ENCODE assay signal across 16 cellular contexts in genomic region chr2:163664610-163665009, GRCh38.
DNase-seq lines count a peak whose midpoint lies in the region; ATAC-seq and TF ChIP-seq lines count a peak whose summit lies in the region.
"Had no signal": no experiment of that assay in that cellular context is flagged by ENCODE, and none has a peak within 500 bp of the region (broad histone marks: within the 10 kb centered on the region; RNA-seq: fewer than 3 reads in every experiment).

No MANE protein-coding gene starts in this region.

- H2BK12ac ChIP-seq in mesenchymal stem cell (ENCODE audit: low read length in 2 of 2): no peak overlapping the region

- H3K4me3 ChIP-seq in cardiac fibroblast (replicated peaks in 1 of 2; ENCODE audit: low read depth in 2 of 2, low read length in 2 of 2): no peak overlapping the region
- no peak overlapping the region for H3K4me3 ChIP-seq in mesenchymal stem cell (ENCODE audit: insufficient read depth in 1 of 2, low read depth in 1 of 2, low read length in 2 of 2)
- no peak overlapping the region for H3K4me3 ChIP-seq in CD8-positive, alpha-beta T cell (ENCODE audit: low read depth, low read length)
- H3K4me3 ChIP-seq: coronary artery, esophagus squamous epithelium had no signal

- no peak overlapping the region for H2AFZ ChIP-seq in mesenchymal stem cell (ENCODE audit: low read depth, low read length)

- no peaks in the 10 kb centered on the region for H3K27me3 ChIP-seq in mesenchymal stem cell (ENCODE audit: control insufficient read depth in 1 of 2, insufficient read depth in 1 of 2, low read length in 2 of 2)
- no peaks in the 10 kb centered on the region for H3K27me3 ChIP-seq in CD8-positive, alpha-beta T cell (ENCODE audit: insufficient read depth, low read length)
- H3K27me3 ChIP-seq: esophagus squamous epithelium had no signal

- H3K27ac Mint-ChIP-seq in CD8-positive, alpha-beta T cell: no peak overlapping the region
- H3K27ac Mint-ChIP-seq: activated naive CD8-positive, alpha-beta T cell treated with anti-CD3 and anti-CD28 coated beads for 36 hours; CD4-positive, alpha-beta memory T cell had no signal

- H2BK120ac ChIP-seq in mesenchymal stem cell (ENCODE audit: low read depth, low read length): no peak overlapping the region

- H3K23ac ChIP-seq in mesenchymal stem cell (ENCODE audit: low read length in 2 of 2): no peak overlapping the region

- H3K9ac ChIP-seq in mesenchymal stem cell (ENCODE audit: low read length): no peak overlapping the region

- DNase-seq in AG20443 (ENCODE audit: low spot score): peak; percentile 61
- DNase-seq in LHCN-M2 (ENCODE audit: low read depth): peak; percentile 90
- DNase-seq in cardiac fibroblast (ENCODE audit: low read depth in 2 of 2): peak; percentile 78 to 87
- peak; percentile 94 for DNase-seq in mesenchymal stem cell
- DNase-seq in substantia nigra (lab: John Stamatoyannopoulos, UW): no peak
- DNase-seq in CD8-positive, alpha-beta T cell: no peak
- no peak for DNase-seq in stimulated activated CD4-positive, alpha-beta T cell treated with anti-CD3 and anti-CD28 coated beads, Interleukin-4, amount 100 ng/mL, for 1 hour
- DNase-seq: activated naive CD8-positive, alpha-beta T cell treated with anti-CD3 and anti-CD28 coated beads for 36 hours; activated T-cell treated with anti-CD3 and anti-CD28 coated beads for 4 hours; CD4-positive, alpha-beta memory T cell; esophagus squamous epithelium; GDM1; stimulated activated naive CD8-positive, alpha-beta T cell treated with anti-CD3 and anti-CD28 coated beads, Interleukin-15, Interleukin-2, amounts not matched to agents 100 U/mL and 50 U/mL, for 24 hours; T-helper 1 cell had no signal

- CTCF ChIA-PET in CD8-positive, alpha-beta T cell (lab: Charles Lee): no interaction called here

- H2BK5ac ChIP-seq in mesenchymal stem cell (ENCODE audit: low read depth, low read length, poor library complexity, severe bottlenecking): no peak overlapping the region

- no peak overlapping the region for H3K4ac ChIP-seq in mesenchymal stem cell (ENCODE audit: low read depth in 1 of 2, low read length in 2 of 2)

- H3K4me3 Mint-ChIP-seq in CD8-positive, alpha-beta T cell: no peak overlapping the region
- H3K4me3 Mint-ChIP-seq: activated naive CD8-positive, alpha-beta T cell treated with anti-CD3 and anti-CD28 coated beads for 36 hours; CD4-positive, alpha-beta memory T cell had no signal

- H4K91ac ChIP-seq in mesenchymal stem cell (ENCODE audit: low read length): no peak overlapping the region

- POLR2A ChIA-PET in CD8-positive, alpha-beta T cell (lab: Charles Lee): no interaction called here

- intact Hi-C loops in CD8-positive, alpha-beta T cell (cut with DNase I, micrococcal nuclease): no loop called here

- H2BK15ac ChIP-seq in mesenchymal stem cell (ENCODE audit: low read depth, poor library complexity, severe bottlenecking): no peak overlapping the region

- WGBS in mesenchymal stem cell: 51% methylated on average over 3 of the region's 5 CpGs

- TF ChIP-seq CTCF in cardiac fibroblast (IDR thresholded peaks at IDR 0.05; ENCODE audit: low read depth, low read length): no peak
- no peak for TF ChIP-seq CTCF in CD8-positive, alpha-beta T cell (IDR thresholded peaks at IDR 0.05)

- no peak overlapping the region for H3K18ac ChIP-seq in mesenchymal stem cell (ENCODE audit: low read depth in 1 of 2, low read length in 2 of 2)

- H3K14ac ChIP-seq in mesenchymal stem cell (ENCODE audit: low read length in 2 of 2): no peak overlapping the region

- ATAC-seq in CD8-positive, alpha-beta T cell: no peak
- ATAC-seq in HG02840 (IDR thresholded peaks at IDR 0.05; ENCODE audit: low FRiP score, unreplicated experiment): no peak
- ATAC-seq: stimulated activated naive CD8-positive, alpha-beta T cell treated with anti-CD3 and anti-CD28 coated beads, Interleukin-15, Interleukin-2, amounts not matched to agents 100 U/mL and 50 U/mL, for 24 hours had no signal

- peaks cover 7% of the 10 kb centered on the region for H3K79me1 ChIP-seq in mesenchymal stem cell (replicated peaks; ENCODE audit: low read length, poor library complexity, severe bottlenecking)

- peaks cover 0 to 6% of the 10 kb centered on the region in 2 experiments for H3K36me3 ChIP-seq in mesenchymal stem cell (ENCODE audit: control insufficient read depth in 1 of 2, insufficient read depth in 2 of 2, low read depth in 1 of 2, low read length in 2 of 2)
- H3K36me3 ChIP-seq in CD8-positive, alpha-beta T cell (ENCODE audit: insufficient read depth, low read length): no peaks in the 10 kb centered on the region
- H3K36me3 ChIP-seq: esophagus squamous epithelium had no signal

- H3K27ac ChIP-seq in mesenchymal stem cell (ENCODE audit: low read length, poor library complexity, severe bottlenecking) (peak overlapping the region; percentile 87), substantia nigra (ENCODE audit: low read depth, low read length, poor library complexity, severe bottlenecking) (no peak overlapping the region)
- no peak overlapping the region for H3K27ac ChIP-seq in CD8-positive, alpha-beta T cell (ENCODE audit: low read depth, low read length)
- H3K27ac ChIP-seq: coronary artery, esophagus squamous epithelium had no signal

- H3K36me3 Mint-ChIP-seq in CD8-positive, alpha-beta T cell: no peaks in the 10 kb centered on the region
- H3K36me3 Mint-ChIP-seq: activated naive CD8-positive, alpha-beta T cell treated with anti-CD3 and anti-CD28 coated beads for 36 hours; CD4-positive, alpha-beta memory T cell had no signal

- H3K9me3 Mint-ChIP-seq in CD8-positive, alpha-beta T cell: peaks cover 14% of the 10 kb centered on the region

- H3K27me3 Mint-ChIP-seq in CD8-positive, alpha-beta T cell (ENCODE audit: low read depth): no peaks in the 10 kb centered on the region
- H3K27me3 Mint-ChIP-seq: activated naive CD8-positive, alpha-beta T cell treated with anti-CD3 and anti-CD28 coated beads for 36 hours; CD4-positive, alpha-beta memory T cell had no signal

- no peaks in the 10 kb centered on the region for H3K9me3 ChIP-seq in mesenchymal stem cell (ENCODE audit: control insufficient read depth, low read length)
- no peaks in the 10 kb centered on the region for H3K9me3 ChIP-seq in CD8-positive, alpha-beta T cell (ENCODE audit: low read length)
- H3K9me3 ChIP-seq: esophagus squamous epithelium had no signal

- H3K4me1 Mint-ChIP-seq in CD8-positive, alpha-beta T cell (ENCODE audit: low read depth): no peaks in the 10 kb centered on the region
- H3K4me1 Mint-ChIP-seq: activated naive CD8-positive, alpha-beta T cell treated with anti-CD3 and anti-CD28 coated beads for 36 hours; CD4-positive, alpha-beta memory T cell had no signal

- H4K8ac ChIP-seq in mesenchymal stem cell (ENCODE audit: low read length): no peak overlapping the region

- peaks cover 5% of the 10 kb centered on the region for H3K4me1 ChIP-seq in mesenchymal stem cell (ENCODE audit: control insufficient read depth, insufficient read depth, low read depth, low read length)
- H3K4me1 ChIP-seq in CD8-positive, alpha-beta T cell (ENCODE audit: insufficient read depth, low read length): no peaks in the 10 kb centered on the region

- H2AK5ac ChIP-seq in mesenchymal stem cell (ENCODE audit: low read length, severe bottlenecking): no peak overlapping the region

- H3K4me2 ChIP-seq in mesenchymal stem cell (ENCODE audit: low read length, poor library complexity, severe bottlenecking): no peak overlapping the region

Comparison
In these comparisons a context has a peak if more than half of its experiments do, and no peak if none do; other contexts are left out.
1. DNase-seq: peak in AG20443 (single experiment), LHCN-M2 (single experiment), cardiac fibroblast (2 of 2) and mesenchymal stem cell (single experiment); none in substantia nigra (0 of 49), CD8-positive, alpha-beta T cell (0 of 7) and stimulated activated CD4-positive, alpha-beta T cell treated with anti-CD3 and anti-CD28 coated beads, Interleukin-4, amount 100 ng/mL, for 1 hour (single experiment).